In genomic region chr5:138032572-138033274, GRCh38 we compare ENCODE assay signal across 8 cellular contexts. TPM values are rescaled to one million over a fixed set of nuclear protein-coding genes. Genes with fewer than 3 reads are reported as not detected.
DNase-seq lines count a peak whose midpoint lies in the region; ATAC-seq and TF ChIP-seq lines count a peak whose summit lies in the region.

Gene FAM13B, minus strand, starts transcription at chr5:138033079. Its CDS starts 13,968 bp downstream, at chr5:138019111.

- H3K9me2 ChIP-seq in MM.1S (replicated peaks; ENCODE audit: insufficient read depth, low read length), result no peaks in the 10 kb centered on the region

- intact Hi-C loops in ovary (cut with DNase I), result loop anchor here in 2 of 4 donors (10.0 kb wide), 1 partner anchor 278 kb away; the partner anchor contains the start of gene HNRNPA0 (in 2 of the 2)
- intact Hi-C loops in tibial artery (cut with DNase I; ENCODE audit: low total_unique reads), result loop anchor here (5.0 to 10.0 kb wide), 3 partner anchors 35 to 408 kb away; partner anchors contain the start of gene HNRNPA0

- DNase-seq in G401 (ENCODE audit: low spot score) (peak; percentile 79), HAP-1 (ENCODE audit: low spot score in 2 of 2) (peak; percentile 79 to 88), MM.1S (peak; percentile 68), glomerular visceral epithelial cell (ENCODE audit: extremely low spot score) (peak; percentile 88), ovary (peak; percentile 79 to 87 (median 86)), tibial artery (peak; percentile 61 to 88)
- peak; percentile 77 for DNase-seq in activated naive CD4-positive, alpha-beta T cell treated with anti-CD3 and anti-CD28 coated beads, Interleukin-2, amount 50 U/mL, for 16 hours

- H3K4me2 ChIP-seq in MM.1S (ENCODE audit: low read depth, low read length), result peak within 1 kb of the TSS; percentile 84

- H3F3A ChIP-seq in MM.1S (ENCODE audit: insufficient read depth, low read length), result peaks cover 20% of the 10 kb centered on the region

- TF ChIP-seq EP300 in ovary (IDR thresholded peaks at IDR 0.05), result no peak

- peaks cover 45% of the 10 kb centered on the region for H3K79me2 ChIP-seq in MM.1S (ENCODE audit: low read length)

- WGBS in ovary, 3 donors, result 0 to 1% (median 1%) methylated on average over 23 to 76 of the region's 76 CpGs

- H3K9ac ChIP-seq in MM.1S (ENCODE audit: low read length), result peak within 1 kb of the TSS; percentile 96

- no peak for TF ChIP-seq CTCF in MM.1S (IDR thresholded peaks at IDR 0.05; ENCODE audit: low read length)
- TF ChIP-seq CTCF in ovary (IDR thresholded peaks at IDR 0.05), result no peak
- TF ChIP-seq CTCF in tibial artery (IDR thresholded peaks at IDR 0.05), result peak in 1 of 2 experiments; percentile 34

- in situ Hi-C loops in G401 (cut with HindIII; ENCODE audit: low sequenced_read_pairs), result no loop called here
- in situ Hi-C loops in HAP-1 (cut with MboI; ENCODE audit: low sequenced_read_pairs), result no loop called here

- H3K27ac ChIP-seq in MM.1S (ENCODE audit: low read length) (peak within 1 kb of the TSS; percentile 98), ovary (peak within 1 kb of the TSS; percentile 94 to 100), tibial artery (peak within 1 kb of the TSS; percentile 99 to 100)

- H3K4me1 ChIP-seq in HAP-1 (peaks cover 10% of the 10 kb centered on the region), MM.1S (ENCODE audit: low read length) (peaks cover 17% of the 10 kb centered on the region), ovary (ENCODE audit: insufficient read depth) (peaks cover 18% of the 10 kb centered on the region), tibial artery (peaks cover 0 to 53% (median 35%) of the 10 kb centered on the region in 4 donors)

- H2AFZ ChIP-seq in MM.1S (ENCODE audit: low read length), result peak within 1 kb of the TSS; percentile 98

- no peaks in the 10 kb centered on the region for H3K9me3 ChIP-seq in HAP-1
- no peaks in the 10 kb centered on the region for H3K9me3 ChIP-seq in MM.1S (replicated peaks; ENCODE audit: insufficient read depth, low read length)
- no peaks in the 10 kb centered on the region for H3K9me3 ChIP-seq in ovary
- H3K9me3 ChIP-seq in tibial artery, result no peaks in the 10 kb centered on the region

- ATAC-seq in SK-N-SH treated with all-trans-retinoic acid at 6 μM for 48 hours, result peak; percentile 83

- H3K36me3 ChIP-seq in HAP-1 (replicated peaks) (no peaks in the 10 kb centered on the region; the same call in 1 of the 2 replicates), MM.1S (replicated peaks; ENCODE audit: insufficient read depth, low read length) (no peaks in the 10 kb centered on the region), ovary (no peaks in the 10 kb centered on the region), tibial artery (no peaks in the 10 kb centered on the region)

- H3K4me3 ChIP-seq in HAP-1, result peak within 1 kb of the TSS; percentile 99
- peak within 1 kb of the TSS; percentile 94 for H3K4me3 ChIP-seq in MM.1S (ENCODE audit: low read length)
- H3K4me3 ChIP-seq in ovary, result peak within 1 kb of the TSS; percentile 100
- peak within 1 kb of the TSS; percentile 95 to 99 for H3K4me3 ChIP-seq in tibial artery

- H3K27me3 ChIP-seq in HAP-1 (ENCODE audit: low read depth) (no peaks in the 10 kb centered on the region), MM.1S (replicated peaks; ENCODE audit: insufficient read depth, low read length) (no peaks in the 10 kb centered on the region), ovary (no peaks in the 10 kb centered on the region), tibial artery (no peaks in the 10 kb centered on the region)

- H4K20me1 ChIP-seq in MM.1S (ENCODE audit: insufficient read depth, low read length), result peaks cover 14% of the 10 kb centered on the region; the same call in 1 of the 2 replicates

- peak; percentile 90 for TF ChIP-seq POLR2A in ovary (IDR thresholded peaks at IDR 0.05)

TF ChIP-seq in SK-N-SH treated with all-trans-retinoic acid at 6 μM for 48 hours, 23 proteins besides CTCF, POLR2A, EP300 and RAD21:
- TF ChIP-seq BACH2 (CRISPR knock-in tag; IDR thresholded peaks at IDR 0.05; ENCODE audit: borderline replicate concordance) (no peak), CSDC2 (CRISPR knock-in tag; IDR thresholded peaks at IDR 0.05) (no peak), ZNF8 (CRISPR knock-in tag; IDR thresholded peaks at IDR 0.05) (no peak), ZFP30 (CRISPR knock-in tag; IDR thresholded peaks at IDR 0.05) (no peak), ZNF70 (CRISPR knock-in tag; IDR thresholded peaks at IDR 0.05) (no peak), RARB (CRISPR knock-in tag; IDR thresholded peaks at IDR 0.05) (no peak), POU6F1 (CRISPR knock-in tag; IDR thresholded peaks at IDR 0.05; ENCODE audit: borderline replicate concordance, low read depth) (no peak), ARNTL (CRISPR knock-in tag; IDR thresholded peaks at IDR 0.05; ENCODE audit: borderline replicate concordance, low read depth) (no peak), ZC3H10 (CRISPR knock-in tag; IDR thresholded peaks at IDR 0.05) (no peak), SNAI2 (CRISPR knock-in tag; IDR thresholded peaks at IDR 0.05) (no peak), GLIS3 (CRISPR knock-in tag; IDR thresholded peaks at IDR 0.05) (no peak), TOX (CRISPR knock-in tag; IDR thresholded peaks at IDR 0.05; ENCODE audit: borderline replicate concordance) (no peak), ZFP3 (CRISPR knock-in tag; IDR thresholded peaks at IDR 0.05) (no peak), ESRRG (CRISPR knock-in tag; IDR thresholded peaks at IDR 0.05) (no peak), CREB5 (CRISPR knock-in tag; IDR thresholded peaks at IDR 0.05; ENCODE audit: low read depth) (no peak), OSR1 (CRISPR knock-in tag; IDR thresholded peaks at IDR 0.05) (no peak), CSRNP3 (CRISPR knock-in tag; IDR thresholded peaks at IDR 0.05) (no peak), TCF4 (CRISPR knock-in tag; IDR thresholded peaks at IDR 0.05; ENCODE audit: borderline replicate concordance) (no peak), ZNF565 (CRISPR knock-in tag; conservative IDR thresholded peaks at IDR 0.05; ENCODE audit: low read depth) (no peak)
- TF ChIP-seq, protein P1, sequence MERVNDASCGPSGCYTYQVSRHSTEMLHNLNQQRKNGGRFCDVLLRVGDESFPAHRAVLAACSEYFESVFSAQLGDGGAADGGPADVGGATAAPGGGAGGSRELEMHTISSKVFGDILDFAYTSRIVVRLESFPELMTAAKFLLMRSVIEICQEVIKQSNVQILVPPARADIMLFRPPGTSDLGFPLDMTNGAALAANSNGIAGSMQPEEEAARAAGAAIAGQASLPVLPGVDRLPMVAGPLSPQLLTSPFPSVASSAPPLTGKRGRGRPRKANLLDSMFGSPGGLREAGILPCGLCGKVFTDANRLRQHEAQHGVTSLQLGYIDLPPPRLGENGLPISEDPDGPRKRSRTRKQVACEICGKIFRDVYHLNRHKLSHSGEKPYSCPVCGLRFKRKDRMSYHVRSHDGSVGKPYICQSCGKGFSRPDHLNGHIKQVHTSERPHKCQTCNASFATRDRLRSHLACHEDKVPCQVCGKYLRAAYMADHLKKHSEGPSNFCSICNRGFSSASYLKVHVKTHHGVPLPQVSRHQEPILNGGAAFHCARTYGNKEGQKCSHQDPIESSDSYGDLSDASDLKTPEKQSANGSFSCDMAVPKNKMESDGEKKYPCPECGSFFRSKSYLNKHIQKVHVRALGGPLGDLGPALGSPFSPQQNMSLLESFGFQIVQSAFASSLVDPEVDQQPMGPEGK (CRISPR knock-in tag; IDR thresholded peaks at IDR 0.05; ENCODE audit: borderline replicate concordance), result no peak; the same call in 1 of the 2 replicates

RNA-seq across cellular contexts. Expression of gene FAM13B, which starts in this region (rescaled TPM):
- total RNA-seq in G401 (2014; rRNA removed; shearing (Covaris generic)), result 10.9 and 11.4 TPM in 2 replicates
- 10 to 100 TPM; 28.5 to 56.7 (median 47.3) TPM for total RNA-seq in ovary
- polyA plus RNA-seq in ovary, result 10 to 100 TPM; 18.8 to 32.2 TPM

Comparison
In these comparisons a context has a peak if more than half of its experiments do, and no peak if none do; other contexts are left out.
1. Peak in every context shown above with its lines: DNase-seq, ATAC-seq, H3K4me3 ChIP-seq and H3K27ac ChIP-seq.